9 cellular contexts compared by ENCODE assay signal in genomic region chr6:84284428-84285033, GRCh38. TPM values are rescaled to one million over a fixed set of nuclear protein-coding genes. Genes with fewer than 3 reads are reported as not detected.
DNase-seq lines count a peak whose midpoint lies in the region; ATAC-seq, FAIRE-seq and TF ChIP-seq lines count a peak whose summit lies in the region.
"Had no signal": no experiment of that assay in that cellular context is flagged by ENCODE, and none has a peak within 500 bp of the region (broad histone marks: within the 10 kb centered on the region; RNA-seq: fewer than 3 reads in every experiment).

No MANE protein-coding gene starts in this region.

- no peak overlapping the region for H2AFZ ChIP-seq in endothelial cell of umbilical vein (ENCODE audit: low read depth, low read length)

- TF ChIP-seq CTCF in A549 (IDR thresholded peaks at IDR 0.05) (peak; percentile 36), endothelial cell of umbilical vein (IDR thresholded peaks at IDR 0.05; ENCODE audit: extremely low read depth in 1 of 2, insufficient read depth in 1 of 2, low read depth in 1 of 2, low read length in 2 of 2) (peak; percentile 37 to 53)

- no peaks in the 10 kb centered on the region for H4K20me1 ChIP-seq in endothelial cell of umbilical vein (replicated peaks; ENCODE audit: control insufficient read depth, extremely low read depth, insufficient read depth, low read length)

- intact Hi-C loops in endothelial cell of umbilical vein (cut with micrococcal nuclease): loop anchor here (1.0 to 2.0 kb wide), 5 partner anchors 490 to 1039 kb away; no protein-coding TSS in a partner anchor

- TF ChIP-seq POLR2A in A549 (IDR thresholded peaks at IDR 0.05; ENCODE audit: low read length): no peak
- TF ChIP-seq POLR2A in endothelial cell of umbilical vein (IDR thresholded peaks at IDR 0.05; ENCODE audit: low read depth, low read length): no peak

- no peaks in the 10 kb centered on the region for H3K79me2 ChIP-seq in endothelial cell of umbilical vein (ENCODE audit: control insufficient read depth, insufficient read depth, low read length)

- peaks cover 6 to 13% of the 10 kb centered on the region in 2 experiments for H3K27me3 ChIP-seq in endothelial cell of umbilical vein (ENCODE audit: control insufficient read depth in 2 of 2, insufficient read depth in 2 of 2, low read length in 2 of 2)
- H3K27me3 ChIP-seq: pancreas had no signal

- H3K36me3 ChIP-seq in endothelial cell of umbilical vein (ENCODE audit: control insufficient read depth in 2 of 2, extremely low read depth in 1 of 2, insufficient read depth in 2 of 2, low read length in 2 of 2): no peaks in the 10 kb centered on the region
- H3K36me3 ChIP-seq: pancreas had no signal

- no peaks in the 10 kb centered on the region for H3K9me1 ChIP-seq in endothelial cell of umbilical vein (replicated peaks; ENCODE audit: control insufficient read depth, extremely low read depth, insufficient read depth, low read length)

- no peak overlapping the region for H3K9ac ChIP-seq in endothelial cell of umbilical vein (replicated peaks; ENCODE audit: extremely low read depth, insufficient read depth, low read length)

- CTCF ChIA-PET in A549 (lab: Yijun Ruan, JAX): interaction anchor here (1.4 kb wide), 1 partner anchor 138 kb away, joined by 3 read pairs; no protein-coding TSS in a partner anchor
- CTCF ChIA-PET in endothelial cell of umbilical vein (lab: Charles Lee): interaction anchor here (0.6 to 3.0 kb wide), 10 partner anchors 9 to 1039 kb away, joined by 3 to 22 read pairs (median 4); no protein-coding TSS in a partner anchor

- DNase-seq in A549 (ENCODE audit: low read depth in 1 of 2, low spot score in 1 of 2): peak in 1 of 2 experiments; percentile 30
- DNase-seq in NCI-H146 (lab: John Stamatoyannopoulos, UW): peak; percentile 62
- peak; percentile 41 for DNase-seq in endothelial cell of umbilical vein (ENCODE audit: low read depth, low spot score)
- DNase-seq in stimulated activated CD8-positive, alpha-beta memory T cell treated with anti-CD3 and anti-CD28 coated beads, Interleukin-4, amount 100 ng/mL, for 48 hours: no peak
- no peak for DNase-seq in activated T-cell treated with anti-CD3 and anti-CD28 coated beads, Interleukin-2, amount 50 U/mL, for 72 hours
- no peak for DNase-seq in activated gamma-delta T cell (lab: John Stamatoyannopoulos, UW)

- peaks cover 4 to 5% of the 10 kb centered on the region in 2 donors for H3K36me3 Mint-ChIP-seq in activated T-cell treated with anti-CD3 and anti-CD28 coated beads, Interleukin-2, amount 50 U/mL, for 72 hours (ENCODE audit: insufficient read depth in 2 of 2)

- no peak for TF ChIP-seq EP300 in A549 (IDR thresholded peaks at IDR 0.05)

- H3K27ac ChIP-seq in A549: no peak overlapping the region
- H3K27ac ChIP-seq in endothelial cell of umbilical vein (ENCODE audit: insufficient read depth, low read depth, low read length): no peak overlapping the region
- H3K27ac ChIP-seq: pancreas had no signal

- POLR2A ChIA-PET in A549 (lab: Yijun Ruan, JAX): no interaction called here
- POLR2A ChIA-PET in endothelial cell of umbilical vein (lab: Charles Lee): no interaction called here

- no peak overlapping the region for H3K27ac Mint-ChIP-seq in activated T-cell treated with anti-CD3 and anti-CD28 coated beads, Interleukin-2, amount 50 U/mL, for 72 hours

- H3K4me3 ChIP-seq in A549 (no peak overlapping the region), endothelial cell of umbilical vein (replicated peaks in 1 of 3; ENCODE audit: insufficient read depth in 1 of 3, low read depth in 1 of 3, low read length in 3 of 3) (no peak overlapping the region)
- H3K4me3 ChIP-seq: pancreas had no signal

- H3K4me1 Mint-ChIP-seq in activated T-cell treated with anti-CD3 and anti-CD28 coated beads, Interleukin-2, amount 50 U/mL, for 72 hours (ENCODE audit: low read depth): no peaks in the 10 kb centered on the region

- peaks cover 5 to 6% of the 10 kb centered on the region in 2 donors for H3K9me3 Mint-ChIP-seq in activated T-cell treated with anti-CD3 and anti-CD28 coated beads, Interleukin-2, amount 50 U/mL, for 72 hours

- TF ChIP-seq RAD21 in A549 (conservative IDR thresholded peaks at IDR 0.05 in 1 of 2, IDR thresholded peaks at IDR 0.05 in 1 of 2): peak; percentile 35 to 61; a peak in 4 of 5 replicates

- H3K9me3 ChIP-seq in A549: no peaks in the 10 kb centered on the region
- no peaks in the 10 kb centered on the region for H3K9me3 ChIP-seq in endothelial cell of umbilical vein (replicated peaks; ENCODE audit: control insufficient read depth, insufficient read depth, low read length)
- H3K9me3 ChIP-seq: pancreas had no signal

- BruUV-seq in endothelial cell of umbilical vein (replicated peaks; lab: Mats Ljungman, UMichigan): no TSS peak

- peak in 1 of 2 experiments; percentile 70; a peak in 3 of 6 replicates for ATAC-seq in A549
- ATAC-seq in GM18868 (IDR thresholded peaks at IDR 0.05; ENCODE audit: unreplicated experiment): peak; percentile 83
- no peak for ATAC-seq in HG03095 (IDR thresholded peaks at IDR 0.05; ENCODE audit: unreplicated experiment)
- ATAC-seq in activated T-cell treated with anti-CD3 and anti-CD28 coated beads, Interleukin-2, amount 50 U/mL, for 72 hours (replicated peaks in 1 of 2): no peak

- FAIRE-seq in A549 (lab: Jason Lieb, UNC) (no peak), endothelial cell of umbilical vein (lab: Jason Lieb, UNC) (no peak)
- FAIRE-seq: pancreas had no signal

- H3K4me1 ChIP-seq in A549 (no peaks in the 10 kb centered on the region), endothelial cell of umbilical vein (ENCODE audit: control insufficient read depth, extremely low read depth, insufficient read depth, low read length) (no peaks in the 10 kb centered on the region)
- H3K4me1 ChIP-seq: pancreas had no signal

- peaks cover 16% of the 10 kb centered on the region for H3K27me3 Mint-ChIP-seq in activated T-cell treated with anti-CD3 and anti-CD28 coated beads, Interleukin-2, amount 50 U/mL, for 72 hours (ENCODE audit: low read depth)

- 36% methylated on average over 6 of the region's 6 CpGs for WGBS in A549 (ENCODE audit: missing lambda C conversion rate)

- H3K4me2 ChIP-seq in A549: no peak overlapping the region
- no peak overlapping the region for H3K4me2 ChIP-seq in endothelial cell of umbilical vein (ENCODE audit: insufficient read depth, low read length)

- dilution Hi-C loops in endothelial cell of umbilical vein (cut with MboI; ENCODE audit: extremely low pct_ligation_motif_present, low sequenced_read_pairs): no loop called here

- no peak overlapping the region for H3K4me3 Mint-ChIP-seq in activated T-cell treated with anti-CD3 and anti-CD28 coated beads, Interleukin-2, amount 50 U/mL, for 72 hours

TF ChIP-seq in A549, 52 proteins besides CTCF, POLR2A, EP300 and RAD21:
- TF ChIP-seq SMC3 (IDR thresholded peaks at IDR 0.05): peak; percentile 16; the same call in 1 of the 3 replicates
- TF ChIP-seq TFCP2L1 (CRISPR knock-in tag; IDR thresholded peaks at IDR 0.05): no peak
- TF ChIP-seq HMGXB4 (CRISPR knock-in tag; IDR thresholded peaks at IDR 0.05; ENCODE audit: borderline replicate concordance): no peak
TF ChIP-seq in A549: peak in this region for 1.

TF ChIP-seq in endothelial cell of umbilical vein, 7 proteins besides CTCF, POLR2A, EP300 and RAD21:
- TF ChIP-seq EZH2 (IDR thresholded peaks at IDR 0.05; ENCODE audit: borderline replicate concordance, low read depth, low read length, severe bottlenecking): no peak
- no peak for TF ChIP-seq FOS (IDR thresholded peaks at IDR 0.05; ENCODE audit: borderline replicate concordance, insufficient read depth, low read length)
- no peak for TF ChIP-seq MAX (IDR thresholded peaks at IDR 0.05; ENCODE audit: insufficient read depth, insufficient read length)
- no peak for TF ChIP-seq JUN (IDR thresholded peaks at IDR 0.05; ENCODE audit: borderline replicate concordance, insufficient read depth, insufficient read length, low read depth)
- TF ChIP-seq GATA2 (IDR thresholded peaks at IDR 0.05; ENCODE audit: insufficient read depth, insufficient read length, low read depth, low read length): no peak
- no peak for TF ChIP-seq MYC (IDR thresholded peaks at IDR 0.05; ENCODE audit: low read depth, low read length)
- TF ChIP-seq POLR2AphosphoS5 (IDR thresholded peaks at IDR 0.05; ENCODE audit: insufficient read depth, low read depth, low read length): no peak

RNA-seq across cellular contexts. Expression of gene CEP162, which starts 57.1 kb away (rescaled TPM):
- polyA plus RNA-seq in A549 (2011; rRNA removed) (2.3 TPM in 2 replicates), A549 (2017; fragmentation: RNase III; extraction: RNeasy Plus Mini Kit Qiagen cat#74134 plus additional on column Dnase treatment) (2.0 to 2.6 TPM (median 2.1 TPM) in 3 replicates), endothelial cell of umbilical vein (0.56 and 0.79 TPM in 2 replicates)
- polyA plus RNA-seq in A549 (2012; cell fraction: cytosol; rRNA removed): 0.35 and 0.49 TPM in 2 replicates
- 0.32 and 0.33 TPM in 2 replicates for polyA plus RNA-seq in A549 (2012; cell fraction: nucleus; rRNA removed)
- 0.63 and 0.87 TPM in 2 replicates for polyA minus RNA-seq in A549 (2011; rRNA and poly(A)+ RNA removed)
- 8.8 and 10.8 TPM in 2 replicates for total RNA-seq in endothelial cell of umbilical vein
- 2.2 and 2.5 TPM in 2 replicates for polyA plus RNA-seq in endothelial cell of umbilical vein (2011; cell fraction: cytosol; rRNA removed)
- polyA plus RNA-seq in endothelial cell of umbilical vein (2011; cell fraction: nucleus; rRNA removed): 8.2 and 9.8 TPM in 2 replicates
- 6.0 and 7.3 TPM in 2 replicates for polyA plus RNA-seq in endothelial cell of umbilical vein (2012)
- 2.9 TPM in 2 replicates for polyA minus RNA-seq in endothelial cell of umbilical vein
- 1.2 TPM for polyA minus RNA-seq in endothelial cell of umbilical vein (2011; cell fraction: cytosol; rRNA and poly(A)+ RNA removed)
- polyA minus RNA-seq in endothelial cell of umbilical vein (2011; cell fraction: nucleus; rRNA and poly(A)+ RNA removed): 7.4 and 9.8 TPM in 2 replicates
- total RNA-seq in activated T-cell treated with anti-CD3 and anti-CD28 coated beads, Interleukin-2, amount 50 U/mL, for 72 hours: 1 to 10 TPM; 3.5 to 5.6 TPM

Comparison
In these comparisons a context has a peak if more than half of its experiments do, and no peak if none do; other contexts are left out.
1. DNase-seq: peak in NCI-H146 (single experiment) and endothelial cell of umbilical vein (single experiment); none in stimulated activated CD8-positive, alpha-beta memory T cell treated with anti-CD3 and anti-CD28 coated beads, Interleukin-4, amount 100 ng/mL, for 48 hours (single experiment), activated T-cell treated with anti-CD3 and anti-CD28 coated beads, Interleukin-2, amount 50 U/mL, for 72 hours (0 of 2) and activated gamma-delta T cell (single experiment).